In the genomic region with DNA sequence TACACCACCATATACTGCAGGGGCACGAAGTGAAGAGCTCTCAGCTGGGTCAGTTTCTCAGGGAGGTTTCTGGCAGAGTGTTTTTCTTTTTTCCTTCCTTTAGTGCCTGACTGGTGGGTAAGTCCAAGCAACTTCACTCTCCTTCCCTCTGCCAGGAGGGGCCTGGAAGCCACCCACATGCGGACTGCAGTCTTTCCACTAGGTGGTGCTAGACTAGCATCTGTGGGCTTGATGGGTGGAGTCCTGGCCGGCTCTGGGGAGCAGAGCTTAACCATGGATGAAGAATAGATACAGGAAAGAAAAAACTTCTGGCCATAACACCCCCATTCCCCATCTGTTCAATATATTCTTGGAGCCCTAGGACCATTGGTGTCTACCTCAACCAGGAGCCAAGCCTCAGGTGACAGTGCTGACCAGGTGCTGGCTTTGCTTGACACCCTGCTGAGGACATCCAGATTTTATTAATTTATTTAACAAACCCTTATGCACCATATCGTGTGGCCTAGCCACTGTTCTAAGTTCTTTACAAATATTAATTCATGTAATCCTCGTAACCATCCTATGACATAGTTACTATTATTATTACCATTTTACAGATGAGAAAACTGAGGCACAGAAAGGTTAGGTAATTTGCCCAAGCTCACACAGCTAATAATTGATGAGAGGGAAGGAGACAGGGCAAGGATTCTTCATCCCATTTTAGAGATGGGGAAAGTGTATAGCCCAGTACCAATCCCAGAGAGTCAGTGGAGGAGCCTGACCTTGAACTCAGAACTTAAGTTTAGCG, we compare ENCODE assay signal across 1 cellular context.
A peak's percentile ranks its signal among the peaks of the same experiment; 100 is the strongest.
TF ChIP-seq lines count a peak whose summit lies in the region.

No MANE protein-coding gene starts in this region.

TF ChIP-seq in K562, 482 proteins besides CTCF, POLR2A, EP300 and RAD21 (continued from another document and continues in another):
- TF ChIP-seq JUND (IDR thresholded peaks at IDR 0.05; ENCODE audit: borderline replicate concordance, low read depth, low read length), result no peak
- TF ChIP-seq JUND (tag; IDR thresholded peaks at IDR 0.05; ENCODE audit: borderline replicate concordance, low read depth, low read length), result no peak
- no peak for TF ChIP-seq SAFB (IDR thresholded peaks at IDR 0.05; ENCODE audit: borderline replicate concordance, low read depth, low read length)
- TF ChIP-seq, protein P1, sequence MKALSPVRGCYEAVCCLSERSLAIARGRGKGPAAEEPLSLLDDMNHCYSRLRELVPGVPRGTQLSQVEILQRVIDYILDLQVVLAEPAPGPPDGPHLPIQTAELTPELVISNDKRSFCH (CRISPR knock-in tag; IDR thresholded peaks at IDR 0.05), result no peak
- TF ChIP-seq, protein P1 (tag; IDR thresholded peaks at IDR 0.05), result no peak
- TF ChIP-seq, protein P2, sequence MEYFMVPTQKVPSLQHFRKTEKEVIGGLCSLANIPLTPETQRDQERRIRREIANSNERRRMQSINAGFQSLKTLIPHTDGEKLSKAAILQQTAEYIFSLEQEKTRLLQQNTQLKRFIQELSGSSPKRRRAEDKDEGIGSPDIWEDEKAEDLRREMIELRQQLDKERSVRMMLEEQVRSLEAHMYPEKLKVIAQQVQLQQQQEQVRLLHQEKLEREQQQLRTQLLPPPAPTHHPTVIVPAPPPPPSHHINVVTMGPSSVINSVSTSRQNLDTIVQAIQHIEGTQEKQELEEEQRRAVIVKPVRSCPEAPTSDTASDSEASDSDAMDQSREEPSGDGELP (CRISPR knock-in tag; IDR thresholded peaks at IDR 0.05; ENCODE audit: borderline replicate concordance), result peak; percentile 41; the same call in 1 of the 2 replicates
- TF ChIP-seq TAF9B (IDR thresholded peaks at IDR 0.05; ENCODE audit: partially characterized antibody), result no peak
- TF ChIP-seq, protein P3, sequence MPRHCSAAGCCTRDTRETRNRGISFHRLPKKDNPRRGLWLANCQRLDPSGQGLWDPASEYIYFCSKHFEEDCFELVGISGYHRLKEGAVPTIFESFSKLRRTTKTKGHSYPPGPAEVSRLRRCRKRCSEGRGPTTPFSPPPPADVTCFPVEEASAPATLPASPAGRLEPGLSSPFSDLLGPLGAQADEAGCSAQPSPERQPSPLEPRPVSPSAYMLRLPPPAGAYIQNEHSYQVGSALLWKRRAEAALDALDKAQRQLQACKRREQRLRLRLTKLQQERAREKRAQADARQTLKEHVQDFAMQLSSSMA (CRISPR knock-in tag; IDR thresholded peaks at IDR 0.05), result no peak
- TF ChIP-seq ZKSCAN8 (CRISPR knock-in tag; IDR thresholded peaks at IDR 0.05), result no peak
- no peak for TF ChIP-seq ZNF324 (CRISPR knock-in tag; IDR thresholded peaks at IDR 0.05)
- TF ChIP-seq YBX1 (IDR thresholded peaks at IDR 0.05), result no peak
- TF ChIP-seq ZFX (CRISPR knock-in tag; IDR thresholded peaks at IDR 0.05), result no peak
- TF ChIP-seq, protein P4, sequence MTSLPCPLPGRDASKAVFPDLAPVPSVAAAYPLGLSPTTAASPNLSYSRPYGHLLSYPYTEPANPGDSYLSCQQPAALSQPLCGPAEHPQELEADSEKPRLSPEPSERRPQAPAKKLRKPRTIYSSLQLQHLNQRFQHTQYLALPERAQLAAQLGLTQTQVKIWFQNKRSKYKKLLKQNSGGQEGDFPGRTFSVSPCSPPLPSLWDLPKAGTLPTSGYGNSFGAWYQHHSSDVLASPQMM (CRISPR knock-in tag; IDR thresholded peaks at IDR 0.05), result no peak
- no peak for TF ChIP-seq TBL1XR1 (IDR thresholded peaks at IDR 0.05; ENCODE audit: low read length in 2 of 2)
- TF ChIP-seq, protein P5, sequence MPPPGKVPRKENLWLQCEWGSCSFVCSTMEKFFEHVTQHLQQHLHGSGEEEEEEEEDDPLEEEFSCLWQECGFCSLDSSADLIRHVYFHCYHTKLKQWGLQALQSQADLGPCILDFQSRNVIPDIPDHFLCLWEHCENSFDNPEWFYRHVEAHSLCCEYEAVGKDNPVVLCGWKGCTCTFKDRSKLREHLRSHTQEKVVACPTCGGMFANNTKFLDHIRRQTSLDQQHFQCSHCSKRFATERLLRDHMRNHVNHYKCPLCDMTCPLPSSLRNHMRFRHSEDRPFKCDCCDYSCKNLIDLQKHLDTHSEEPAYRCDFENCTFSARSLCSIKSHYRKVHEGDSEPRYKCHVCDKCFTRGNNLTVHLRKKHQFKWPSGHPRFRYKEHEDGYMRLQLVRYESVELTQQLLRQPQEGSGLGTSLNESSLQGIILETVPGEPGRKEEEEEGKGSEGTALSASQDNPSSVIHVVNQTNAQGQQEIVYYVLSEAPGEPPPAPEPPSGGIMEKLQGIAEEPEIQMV (tag; conservative IDR thresholded peaks at IDR 0.05; ENCODE audit: low read depth), result no peak
- TF ChIP-seq RFX5 (IDR thresholded peaks at IDR 0.05; ENCODE audit: low read depth, low read length), result no peak
- no peak for TF ChIP-seq SREBF1 (IDR thresholded peaks at IDR 0.05; ENCODE audit: borderline replicate concordance, low read depth, low read length)
- no peak for TF ChIP-seq TCFL5 (CRISPR knock-in tag; conservative IDR thresholded peaks at IDR 0.05)
- no peak for TF ChIP-seq ZNF830 (CRISPR knock-in tag; IDR thresholded peaks at IDR 0.05)
- TF ChIP-seq CBFB (CRISPR knock-in tag; IDR thresholded peaks at IDR 0.05), result no peak
- peak; percentile 54; the same call in 1 of the 2 replicates for TF ChIP-seq EGR1 (conservative IDR thresholded peaks at IDR 0.05)
- TF ChIP-seq NR1H2 (CRISPR knock-in tag; IDR thresholded peaks at IDR 0.05), result no peak
- TF ChIP-seq, protein P6, sequence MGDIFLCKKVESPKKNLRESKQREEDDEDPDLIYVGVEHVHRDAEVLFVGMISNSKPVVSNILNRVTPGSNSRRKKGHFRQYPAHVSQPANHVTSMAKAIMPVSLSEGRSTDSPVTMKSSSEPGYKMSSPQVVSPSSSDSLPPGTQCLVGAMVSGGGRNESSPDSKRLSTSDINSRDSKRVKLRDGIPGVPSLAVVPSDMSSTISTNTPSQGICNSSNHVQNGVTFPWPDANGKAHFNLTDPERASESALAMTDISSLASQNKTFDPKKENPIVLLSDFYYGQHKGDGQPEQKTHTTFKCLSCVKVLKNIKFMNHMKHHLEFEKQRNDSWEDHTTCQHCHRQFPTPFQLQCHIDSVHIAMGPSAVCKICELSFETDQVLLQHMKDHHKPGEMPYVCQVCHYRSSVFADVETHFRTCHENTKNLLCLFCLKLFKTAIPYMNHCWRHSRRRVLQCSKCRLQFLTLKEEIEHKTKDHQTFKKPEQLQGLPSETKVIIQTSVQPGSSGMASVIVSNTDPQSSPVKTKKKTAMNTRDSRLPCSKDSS (IDR thresholded peaks at IDR 0.05; ENCODE audit: low read depth, partially characterized antibody), result no peak
- peak; percentile 77 for TF ChIP-seq RBM25 (IDR thresholded peaks at IDR 0.05; ENCODE audit: low read depth, low read length, severe bottlenecking)
- no peak for TF ChIP-seq DACH1 (IDR thresholded peaks at IDR 0.05; ENCODE audit: partially characterized antibody)
- no peak for TF ChIP-seq WHSC1 (IDR thresholded peaks at IDR 0.05; ENCODE audit: low read length)
- peak; percentile 83 for TF ChIP-seq BCOR (IDR thresholded peaks at IDR 0.05)
- TF ChIP-seq STAG1 (CRISPR knock-in tag; IDR thresholded peaks at IDR 0.05; ENCODE audit: borderline replicate concordance), result no peak
- no peak for TF ChIP-seq ZNF316 (IDR thresholded peaks at IDR 0.05)
- TF ChIP-seq, protein P7, sequence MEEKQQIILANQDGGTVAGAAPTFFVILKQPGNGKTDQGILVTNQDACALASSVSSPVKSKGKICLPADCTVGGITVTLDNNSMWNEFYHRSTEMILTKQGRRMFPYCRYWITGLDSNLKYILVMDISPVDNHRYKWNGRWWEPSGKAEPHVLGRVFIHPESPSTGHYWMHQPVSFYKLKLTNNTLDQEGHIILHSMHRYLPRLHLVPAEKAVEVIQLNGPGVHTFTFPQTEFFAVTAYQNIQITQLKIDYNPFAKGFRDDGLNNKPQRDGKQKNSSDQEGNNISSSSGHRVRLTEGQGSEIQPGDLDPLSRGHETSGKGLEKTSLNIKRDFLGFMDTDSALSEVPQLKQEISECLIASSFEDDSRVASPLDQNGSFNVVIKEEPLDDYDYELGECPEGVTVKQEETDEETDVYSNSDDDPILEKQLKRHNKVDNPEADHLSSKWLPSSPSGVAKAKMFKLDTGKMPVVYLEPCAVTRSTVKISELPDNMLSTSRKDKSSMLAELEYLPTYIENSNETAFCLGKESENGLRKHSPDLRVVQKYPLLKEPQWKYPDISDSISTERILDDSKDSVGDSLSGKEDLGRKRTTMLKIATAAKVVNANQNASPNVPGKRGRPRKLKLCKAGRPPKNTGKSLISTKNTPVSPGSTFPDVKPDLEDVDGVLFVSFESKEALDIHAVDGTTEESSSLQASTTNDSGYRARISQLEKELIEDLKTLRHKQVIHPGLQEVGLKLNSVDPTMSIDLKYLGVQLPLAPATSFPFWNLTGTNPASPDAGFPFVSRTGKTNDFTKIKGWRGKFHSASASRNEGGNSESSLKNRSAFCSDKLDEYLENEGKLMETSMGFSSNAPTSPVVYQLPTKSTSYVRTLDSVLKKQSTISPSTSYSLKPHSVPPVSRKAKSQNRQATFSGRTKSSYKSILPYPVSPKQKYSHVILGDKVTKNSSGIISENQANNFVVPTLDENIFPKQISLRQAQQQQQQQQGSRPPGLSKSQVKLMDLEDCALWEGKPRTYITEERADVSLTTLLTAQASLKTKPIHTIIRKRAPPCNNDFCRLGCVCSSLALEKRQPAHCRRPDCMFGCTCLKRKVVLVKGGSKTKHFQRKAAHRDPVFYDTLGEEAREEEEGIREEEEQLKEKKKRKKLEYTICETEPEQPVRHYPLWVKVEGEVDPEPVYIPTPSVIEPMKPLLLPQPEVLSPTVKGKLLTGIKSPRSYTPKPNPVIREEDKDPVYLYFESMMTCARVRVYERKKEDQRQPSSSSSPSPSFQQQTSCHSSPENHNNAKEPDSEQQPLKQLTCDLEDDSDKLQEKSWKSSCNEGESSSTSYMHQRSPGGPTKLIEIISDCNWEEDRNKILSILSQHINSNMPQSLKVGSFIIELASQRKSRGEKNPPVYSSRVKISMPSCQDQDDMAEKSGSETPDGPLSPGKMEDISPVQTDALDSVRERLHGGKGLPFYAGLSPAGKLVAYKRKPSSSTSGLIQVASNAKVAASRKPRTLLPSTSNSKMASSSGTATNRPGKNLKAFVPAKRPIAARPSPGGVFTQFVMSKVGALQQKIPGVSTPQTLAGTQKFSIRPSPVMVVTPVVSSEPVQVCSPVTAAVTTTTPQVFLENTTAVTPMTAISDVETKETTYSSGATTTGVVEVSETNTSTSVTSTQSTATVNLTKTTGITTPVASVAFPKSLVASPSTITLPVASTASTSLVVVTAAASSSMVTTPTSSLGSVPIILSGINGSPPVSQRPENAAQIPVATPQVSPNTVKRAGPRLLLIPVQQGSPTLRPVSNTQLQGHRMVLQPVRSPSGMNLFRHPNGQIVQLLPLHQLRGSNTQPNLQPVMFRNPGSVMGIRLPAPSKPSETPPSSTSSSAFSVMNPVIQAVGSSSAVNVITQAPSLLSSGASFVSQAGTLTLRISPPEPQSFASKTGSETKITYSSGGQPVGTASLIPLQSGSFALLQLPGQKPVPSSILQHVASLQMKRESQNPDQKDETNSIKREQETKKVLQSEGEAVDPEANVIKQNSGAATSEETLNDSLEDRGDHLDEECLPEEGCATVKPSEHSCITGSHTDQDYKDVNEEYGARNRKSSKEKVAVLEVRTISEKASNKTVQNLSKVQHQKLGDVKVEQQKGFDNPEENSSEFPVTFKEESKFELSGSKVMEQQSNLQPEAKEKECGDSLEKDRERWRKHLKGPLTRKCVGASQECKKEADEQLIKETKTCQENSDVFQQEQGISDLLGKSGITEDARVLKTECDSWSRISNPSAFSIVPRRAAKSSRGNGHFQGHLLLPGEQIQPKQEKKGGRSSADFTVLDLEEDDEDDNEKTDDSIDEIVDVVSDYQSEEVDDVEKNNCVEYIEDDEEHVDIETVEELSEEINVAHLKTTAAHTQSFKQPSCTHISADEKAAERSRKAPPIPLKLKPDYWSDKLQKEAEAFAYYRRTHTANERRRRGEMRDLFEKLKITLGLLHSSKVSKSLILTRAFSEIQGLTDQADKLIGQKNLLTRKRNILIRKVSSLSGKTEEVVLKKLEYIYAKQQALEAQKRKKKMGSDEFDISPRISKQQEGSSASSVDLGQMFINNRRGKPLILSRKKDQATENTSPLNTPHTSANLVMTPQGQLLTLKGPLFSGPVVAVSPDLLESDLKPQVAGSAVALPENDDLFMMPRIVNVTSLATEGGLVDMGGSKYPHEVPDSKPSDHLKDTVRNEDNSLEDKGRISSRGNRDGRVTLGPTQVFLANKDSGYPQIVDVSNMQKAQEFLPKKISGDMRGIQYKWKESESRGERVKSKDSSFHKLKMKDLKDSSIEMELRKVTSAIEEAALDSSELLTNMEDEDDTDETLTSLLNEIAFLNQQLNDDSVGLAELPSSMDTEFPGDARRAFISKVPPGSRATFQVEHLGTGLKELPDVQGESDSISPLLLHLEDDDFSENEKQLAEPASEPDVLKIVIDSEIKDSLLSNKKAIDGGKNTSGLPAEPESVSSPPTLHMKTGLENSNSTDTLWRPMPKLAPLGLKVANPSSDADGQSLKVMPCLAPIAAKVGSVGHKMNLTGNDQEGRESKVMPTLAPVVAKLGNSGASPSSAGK (IDR thresholded peaks at IDR 0.05), result no peak
- TF ChIP-seq BMI1 (IDR thresholded peaks at IDR 0.05; ENCODE audit: low read length), result no peak
- no peak for TF ChIP-seq FOXK1 (CRISPR knock-in tag; IDR thresholded peaks at IDR 0.05; ENCODE audit: borderline replicate concordance)
- no peak for TF ChIP-seq NONO (IDR thresholded peaks at IDR 0.05; ENCODE audit: low read depth in 2 of 2, low read length in 1 of 2)
- TF ChIP-seq SMAD1 (IDR thresholded peaks at IDR 0.05; ENCODE audit: low read depth, low read length, partially characterized antibody), result no peak
- TF ChIP-seq ZNF668 (CRISPR knock-in tag; IDR thresholded peaks at IDR 0.05), result no peak
- no peak for TF ChIP-seq ZNF408 (CRISPR knock-in tag; IDR thresholded peaks at IDR 0.05; ENCODE audit: low read depth)
- TF ChIP-seq, protein P8, sequence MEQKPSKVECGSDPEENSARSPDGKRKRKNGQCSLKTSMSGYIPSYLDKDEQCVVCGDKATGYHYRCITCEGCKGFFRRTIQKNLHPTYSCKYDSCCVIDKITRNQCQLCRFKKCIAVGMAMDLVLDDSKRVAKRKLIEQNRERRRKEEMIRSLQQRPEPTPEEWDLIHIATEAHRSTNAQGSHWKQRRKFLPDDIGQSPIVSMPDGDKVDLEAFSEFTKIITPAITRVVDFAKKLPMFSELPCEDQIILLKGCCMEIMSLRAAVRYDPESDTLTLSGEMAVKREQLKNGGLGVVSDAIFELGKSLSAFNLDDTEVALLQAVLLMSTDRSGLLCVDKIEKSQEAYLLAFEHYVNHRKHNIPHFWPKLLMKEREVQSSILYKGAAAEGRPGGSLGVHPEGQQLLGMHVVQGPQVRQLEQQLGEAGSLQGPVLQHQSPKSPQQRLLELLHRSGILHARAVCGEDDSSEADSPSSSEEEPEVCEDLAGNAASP (IDR thresholded peaks at IDR 0.05), result no peak
- TF ChIP-seq, protein P9, sequence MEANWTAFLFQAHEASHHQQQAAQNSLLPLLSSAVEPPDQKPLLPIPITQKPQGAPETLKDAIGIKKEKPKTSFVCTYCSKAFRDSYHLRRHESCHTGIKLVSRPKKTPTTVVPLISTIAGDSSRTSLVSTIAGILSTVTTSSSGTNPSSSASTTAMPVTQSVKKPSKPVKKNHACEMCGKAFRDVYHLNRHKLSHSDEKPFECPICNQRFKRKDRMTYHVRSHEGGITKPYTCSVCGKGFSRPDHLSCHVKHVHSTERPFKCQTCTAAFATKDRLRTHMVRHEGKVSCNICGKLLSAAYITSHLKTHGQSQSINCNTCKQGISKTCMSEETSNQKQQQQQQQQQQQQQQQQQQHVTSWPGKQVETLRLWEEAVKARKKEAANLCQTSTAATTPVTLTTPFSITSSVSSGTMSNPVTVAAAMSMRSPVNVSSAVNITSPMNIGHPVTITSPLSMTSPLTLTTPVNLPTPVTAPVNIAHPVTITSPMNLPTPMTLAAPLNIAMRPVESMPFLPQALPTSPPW (CRISPR knock-in tag; IDR thresholded peaks at IDR 0.05), result peak; percentile 55
- TF ChIP-seq CTBP1 (IDR thresholded peaks at IDR 0.05; ENCODE audit: borderline replicate concordance), result no peak
- TF ChIP-seq CREB1 (IDR thresholded peaks at IDR 0.05), result no peak
- no peak for TF ChIP-seq CREB1 (CRISPR knock-in tag; IDR thresholded peaks at IDR 0.05)
